ENCODE assay signal across 11 cellular contexts in the genomic region with DNA sequence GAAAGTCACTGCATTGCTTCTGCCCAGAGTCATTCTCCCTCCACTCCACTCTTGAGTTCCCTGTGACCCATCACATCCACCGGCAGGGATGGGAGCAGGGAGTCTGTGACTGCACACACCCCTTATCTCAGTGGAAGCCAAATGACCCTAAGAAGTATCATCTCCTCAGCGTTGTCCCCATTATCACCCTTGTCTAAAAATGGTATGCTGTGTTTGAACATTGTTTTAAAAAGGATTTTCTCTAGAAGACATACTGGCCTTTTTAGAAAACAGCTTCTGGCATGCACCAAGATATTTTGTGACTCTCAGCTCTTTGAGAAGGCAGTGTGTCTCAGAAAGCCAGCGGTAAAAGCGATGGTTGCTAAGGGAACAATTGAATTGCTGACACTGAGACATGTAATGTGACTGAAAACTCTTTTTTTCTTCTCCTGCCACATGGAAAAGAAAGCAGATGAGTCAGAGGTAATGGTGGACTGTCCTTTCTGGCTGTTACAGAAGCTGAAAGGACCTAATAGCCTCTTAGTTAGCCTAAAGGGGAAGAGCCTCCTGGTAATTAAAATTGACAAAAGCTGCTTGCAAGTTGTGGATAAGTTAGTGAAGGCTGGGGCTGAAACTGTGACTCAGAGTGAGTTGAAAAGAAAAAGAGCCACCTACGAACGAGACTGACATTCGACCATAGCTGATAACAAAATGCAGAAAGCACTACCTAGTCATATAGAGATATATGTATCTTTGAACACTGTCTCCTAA.
DNase-seq lines count a peak whose midpoint lies in the region; ATAC-seq, FAIRE-seq and TF ChIP-seq lines count a peak whose summit lies in the region.
"Had no signal": no experiment of that assay in that cellular context is flagged by ENCODE, and none has a peak within 500 bp of the region (broad histone marks: within the 10 kb centered on the region; RNA-seq: fewer than 3 reads in every experiment).

No MANE protein-coding gene starts in this region.

- TF ChIP-seq CTCF in D721Med (IDR thresholded peaks at IDR 0.05; ENCODE audit: insufficient read depth, missing control alignments), result no peak

- no peak for TF ChIP-seq POLR2A in GM12892 (IDR thresholded peaks at IDR 0.05; ENCODE audit: low read depth, low read length)

- ATAC-seq in HG03280 (IDR thresholded peaks at IDR 0.05; ENCODE audit: unreplicated experiment), result peak; percentile 75
- ATAC-seq in activated naive CD4-positive, alpha-beta T cell treated with anti-CD3 and anti-CD28 coated beads, Interleukin-2, amount 50 U/mL, for 72 hours, result peak; percentile 82 to 87
- ATAC-seq in HG03469 (IDR thresholded peaks at IDR 0.05; ENCODE audit: unreplicated experiment), result no peak
- ATAC-seq: heart right ventricle had no signal

- peak; percentile 72 for DNase-seq in ELF-1 (ENCODE audit: low read depth, low spot score)
- DNase-seq in activated naive CD4-positive, alpha-beta T cell treated with anti-CD3 and anti-CD28 coated beads, Interleukin-2, amount 50 U/mL, for 72 hours (ENCODE audit: low spot score in 2 of 2), result no peak
- peak; percentile 32 for DNase-seq in medulla oblongata (ENCODE audit: extremely low spot score)
- DNase-seq in KG1 (lab: John Stamatoyannopoulos, UW), result no peak
- no peak for DNase-seq in GM12892 (ENCODE audit: insufficient read length)
- DNase-seq in D721Med (ENCODE audit: insufficient read length, low spot score), result no peak
- DNase-seq: heart right ventricle, WERI-Rb-1 had no signal

- H3K9me3 Mint-ChIP-seq in activated naive CD4-positive, alpha-beta T cell treated with anti-CD3 and anti-CD28 coated beads, Interleukin-2, amount 50 U/mL, for 72 hours, result peaks cover 0 to 3% of the 10 kb centered on the region in 2 donors
- H3K9me3 Mint-ChIP-seq: nephron had no signal

- H3K27ac Mint-ChIP-seq in activated naive CD4-positive, alpha-beta T cell treated with anti-CD3 and anti-CD28 coated beads, Interleukin-2, amount 50 U/mL, for 72 hours, result peak overlapping the region; percentile 66 to 97
- H3K27ac Mint-ChIP-seq: nephron had no signal

- FAIRE-seq in GM12892 (lab: Jason Lieb, UNC), result no peak
- no peak for FAIRE-seq in D721Med (lab: Jason Lieb, UNC)

- peaks cover 5 to 10% of the 10 kb centered on the region in 2 donors for H3K36me3 Mint-ChIP-seq in activated naive CD4-positive, alpha-beta T cell treated with anti-CD3 and anti-CD28 coated beads, Interleukin-2, amount 50 U/mL, for 72 hours

Comparison
In these comparisons a context has a peak if more than half of its experiments do, and no peak if none do; other contexts are left out.
1. DNase-seq: peak in ELF-1 (single experiment) and medulla oblongata (single experiment); none in activated naive CD4-positive, alpha-beta T cell treated with anti-CD3 and anti-CD28 coated beads, Interleukin-2, amount 50 U/mL, for 72 hours (0 of 2), KG1 (single experiment), GM12892 (single experiment) and D721Med (single experiment).